In genomic region chr1:160800142-160800541, GRCh38 we compare ENCODE assay signal across 15 cellular contexts. TPM values are rescaled to one million over a fixed set of nuclear protein-coding genes. Genes with fewer than 3 reads are reported as not detected.
DNase-seq lines count a peak whose midpoint lies in the region; ATAC-seq and TF ChIP-seq lines count a peak whose summit lies in the region.
"Had no signal": no experiment of that assay in that cellular context is flagged by ENCODE, and none has a peak within 500 bp of the region (broad histone marks: within the 10 kb centered on the region; RNA-seq: fewer than 3 reads in every experiment).

No MANE protein-coding gene starts in this region.

- peak overlapping the region; percentile 86 for H3K4me3 Mint-ChIP-seq in activated T-cell treated with anti-CD3 and anti-CD28 coated beads, Interleukin-2, amount 50 U/mL, for 4 hours
- H3K4me3 Mint-ChIP-seq in activated naive CD8-positive, alpha-beta T cell treated with anti-CD3 and anti-CD28 coated beads, Interleukin-2, amount 10 ng/mL, durations not matched to agents 7 days and 5 days: peak overlapping the region; percentile 92
- peak overlapping the region; percentile 84 to 88 for H3K4me3 Mint-ChIP-seq in stimulated activated naive B cell treated with anti-CD40 and anti-IgM and Interleukin-4, amounts not matched to agents 10 μg/mL and 1 μg/mL and 100 μg/mL, for 72 hours

- H3K27ac ChIP-seq in OCI-LY7 (ENCODE audit: low read depth, low read length, poor library complexity, severe bottlenecking) (peak overlapping the region; percentile 82), Peyer's patch (peak overlapping the region in 1 of 4 donors; percentile 85)
- H3K27ac ChIP-seq: colonic mucosa, gastrocnemius medialis, pancreas had no signal

- peak in 1 of 2 donors; percentile 8 for ATAC-seq in activated T-cell treated with anti-CD3 and anti-CD28 coated beads, Interleukin-2, amount 50 U/mL, for 4 hours
- ATAC-seq in activated naive CD8-positive, alpha-beta T cell treated with anti-CD3 and anti-CD28 coated beads, Interleukin-2, amount 10 ng/mL, durations not matched to agents 7 days and 5 days (ENCODE audit: low read depth): no peak
- no peak for ATAC-seq in stimulated activated naive B cell treated with anti-CD40 and anti-IgM and Interleukin-4, amounts not matched to agents 10 μg/mL and 1 μg/mL and 100 μg/mL, for 72 hours (replicated peaks)
- ATAC-seq: gastrocnemius medialis, HCT116, left lobe of liver, pancreas had no signal

- intact Hi-C loops in OCI-LY7 (cut with micrococcal nuclease; ENCODE audit: unreplicated experiment) (no loop called here), posterior cingulate gyrus (cut with DNase I) (no loop called here)

- H3K4me1 ChIP-seq in OCI-LY7 (ENCODE audit: insufficient read depth, low read length, poor library complexity, severe bottlenecking) (peaks cover 55% of the 10 kb centered on the region), Peyer's patch (peaks cover 0 to 11% (median 3%) of the 10 kb centered on the region in 4 donors)
- H3K4me1 ChIP-seq: colonic mucosa, gastrocnemius medialis, pancreas had no signal

- H3K79me2 ChIP-seq in OCI-LY7 (ENCODE audit: insufficient read depth, low read depth, low read length): peaks cover 61% of the 10 kb centered on the region

- no peak for DNase-seq in activated T-cell treated with anti-CD3 and anti-CD28 coated beads, Interleukin-2, amount 50 U/mL, for 4 hours
- DNase-seq in activated T-cell treated with anti-CD3 and anti-CD28 coated beads, Interleukin-2, amount 50 U/mL, for 1 hour: no peak
- DNase-seq in OCI-LY7 (ENCODE audit: low spot score) (no peak), Peyer's patch (no peak), posterior cingulate gyrus (no peak), Kasumi-1 (lab: John Stamatoyannopoulos, UW) (no peak)
- no peak for DNase-seq in activated naive CD8-positive, alpha-beta T cell treated with anti-CD3 and anti-CD28 coated beads, Interleukin-2, amount 10 ng/mL, durations not matched to agents 7 days and 5 days
- DNase-seq in stimulated activated naive B cell treated with anti-CD40 and anti-IgM and Interleukin-4, amounts not matched to agents 10 μg/mL and 1 μg/mL and 100 μg/mL, for 72 hours: no peak
- DNase-seq: ACHN, colonic mucosa, gastrocnemius medialis, pancreas had no signal

- H3K9me2 ChIP-seq in OCI-LY7 (ENCODE audit: insufficient read depth, low read length): no peaks in the 10 kb centered on the region

- peaks cover 83% of the 10 kb centered on the region for H3K4me1 Mint-ChIP-seq in activated T-cell treated with anti-CD3 and anti-CD28 coated beads, Interleukin-2, amount 50 U/mL, for 4 hours (ENCODE audit: low read depth)
- peaks cover 70% of the 10 kb centered on the region for H3K4me1 Mint-ChIP-seq in activated naive CD8-positive, alpha-beta T cell treated with anti-CD3 and anti-CD28 coated beads, Interleukin-2, amount 10 ng/mL, durations not matched to agents 7 days and 5 days
- H3K4me1 Mint-ChIP-seq in stimulated activated naive B cell treated with anti-CD40 and anti-IgM and Interleukin-4, amounts not matched to agents 10 μg/mL and 1 μg/mL and 100 μg/mL, for 72 hours: peaks cover 65 to 91% of the 10 kb centered on the region in 2 donors

- CTCF ChIA-PET in OCI-LY7 (lab: Charles Lee; ENCODE audit: unreplicated experiment): no interaction called here

- H3K4me2 ChIP-seq in OCI-LY7 (ENCODE audit: low read length): peak overlapping the region; percentile 88

- H3K9me3 ChIP-seq in OCI-LY7 (ENCODE audit: low read length): peaks cover 15% of the 10 kb centered on the region; the same call in 1 of the 2 replicates
- H3K9me3 ChIP-seq in Peyer's patch: no peaks in the 10 kb centered on the region
- H3K9me3 ChIP-seq: colonic mucosa, gastrocnemius medialis, pancreas had no signal

- no peak for TF ChIP-seq POLR2A in Peyer's patch (IDR thresholded peaks at IDR 0.05)

- H2AFZ ChIP-seq in OCI-LY7 (ENCODE audit: low read length): no peak overlapping the region

- no peaks in the 10 kb centered on the region for H4K20me1 ChIP-seq in OCI-LY7 (ENCODE audit: insufficient read depth, low read length)

- POLR2A ChIA-PET in OCI-LY7 (lab: Charles Lee): interaction anchor here (2.0 to 4.5 kb wide), 2 partner anchors 18 to 89 kb away, joined by 7 to 18 read pairs; partner anchors contain the start of gene CD48
- POLR2A ChIA-PET in activated naive CD8-positive, alpha-beta T cell treated with anti-CD3 and anti-CD28 coated beads, Interleukin-2, amount 10 ng/mL, durations not matched to agents 7 days and 5 days (lab: Charles Lee): interaction anchor here (0.7 to 5.1 kb wide), 2 partner anchors 24 to 92 kb away, joined by 3 to 25 read pairs; no protein-coding TSS in a partner anchor

- no peaks in the 10 kb centered on the region for H3K27me3 ChIP-seq in Peyer's patch
- H3K27me3 ChIP-seq: colonic mucosa, gastrocnemius medialis, pancreas had no signal

- peaks cover 38% of the 10 kb centered on the region for H3K36me3 ChIP-seq in OCI-LY7 (ENCODE audit: insufficient read depth, low read length)
- no peaks in the 10 kb centered on the region for H3K36me3 ChIP-seq in Peyer's patch
- H3K36me3 ChIP-seq: colonic mucosa, gastrocnemius medialis, pancreas had no signal

- BruUV-seq in OCI-LY7 (replicated peaks; lab: Mats Ljungman, UMichigan): no TSS peak

- no peaks in the 10 kb centered on the region for H3K27me3 Mint-ChIP-seq in activated T-cell treated with anti-CD3 and anti-CD28 coated beads, Interleukin-2, amount 50 U/mL, for 4 hours (ENCODE audit: low read depth)
- no peaks in the 10 kb centered on the region for H3K27me3 Mint-ChIP-seq in activated naive CD8-positive, alpha-beta T cell treated with anti-CD3 and anti-CD28 coated beads, Interleukin-2, amount 10 ng/mL, durations not matched to agents 7 days and 5 days
- H3K27me3 Mint-ChIP-seq in stimulated activated naive B cell treated with anti-CD40 and anti-IgM and Interleukin-4, amounts not matched to agents 10 μg/mL and 1 μg/mL and 100 μg/mL, for 72 hours: no peaks in the 10 kb centered on the region

- H3K4me3 ChIP-seq in OCI-LY7 (ENCODE audit: low read depth, low read length, poor library complexity, severe bottlenecking) (peak overlapping the region; percentile 76), Peyer's patch (peak overlapping the region in 1 of 4 donors; percentile 28)
- H3K4me3 ChIP-seq: colonic mucosa, gastrocnemius medialis, pancreas had no signal

- H3K27ac Mint-ChIP-seq in activated naive CD8-positive, alpha-beta T cell treated with anti-CD3 and anti-CD28 coated beads, Interleukin-2, amount 10 ng/mL, durations not matched to agents 7 days and 5 days: peak overlapping the region; percentile 97
- H3K27ac Mint-ChIP-seq in stimulated activated naive B cell treated with anti-CD40 and anti-IgM and Interleukin-4, amounts not matched to agents 10 μg/mL and 1 μg/mL and 100 μg/mL, for 72 hours: peak overlapping the region; percentile 97

- TF ChIP-seq CTCF in OCI-LY7 (conservative IDR thresholded peaks at IDR 0.05; ENCODE audit: low read length) (no peak), Peyer's patch (IDR thresholded peaks at IDR 0.05) (no peak)

- H3K36me3 Mint-ChIP-seq in activated T-cell treated with anti-CD3 and anti-CD28 coated beads, Interleukin-2, amount 50 U/mL, for 4 hours (ENCODE audit: insufficient read depth): peaks cover 32% of the 10 kb centered on the region
- peaks cover 36% of the 10 kb centered on the region for H3K36me3 Mint-ChIP-seq in activated naive CD8-positive, alpha-beta T cell treated with anti-CD3 and anti-CD28 coated beads, Interleukin-2, amount 10 ng/mL, durations not matched to agents 7 days and 5 days
- peaks cover 50 to 75% of the 10 kb centered on the region in 2 donors for H3K36me3 Mint-ChIP-seq in stimulated activated naive B cell treated with anti-CD40 and anti-IgM and Interleukin-4, amounts not matched to agents 10 μg/mL and 1 μg/mL and 100 μg/mL, for 72 hours

- H3K9me3 Mint-ChIP-seq in activated T-cell treated with anti-CD3 and anti-CD28 coated beads, Interleukin-2, amount 50 U/mL, for 4 hours: no peaks in the 10 kb centered on the region
- H3K9me3 Mint-ChIP-seq in activated naive CD8-positive, alpha-beta T cell treated with anti-CD3 and anti-CD28 coated beads, Interleukin-2, amount 10 ng/mL, durations not matched to agents 7 days and 5 days: peaks cover 11% of the 10 kb centered on the region
- H3K9me3 Mint-ChIP-seq in stimulated activated naive B cell treated with anti-CD40 and anti-IgM and Interleukin-4, amounts not matched to agents 10 μg/mL and 1 μg/mL and 100 μg/mL, for 72 hours: peaks cover 0 to 2% of the 10 kb centered on the region in 2 donors

RNA-seq across cellular contexts. Expression of gene LY9, which starts 4.2 kb away (rescaled TPM):
- 10 to 100 TPM in 2 of 3 donors, 1 to 10 TPM in 1; 8.9 to 21.4 (median 16.5) TPM for total RNA-seq in activated T-cell treated with anti-CD3 and anti-CD28 coated beads, Interleukin-2, amount 50 U/mL, for 4 hours
- total RNA-seq in OCI-LY7 (2014; rRNA removed; shearing (Covaris generic)): 23.7 and 28.4 TPM in 2 replicates
- total RNA-seq in OCI-LY7 (2022) (40.2 and 42.8 TPM in 2 replicates), Peyer's patch (10 to 100 TPM in 1 of 4 donors, 1 to 10 TPM in 3; 1.6 to 39.6 (median 3.6) TPM)
- 10 to 100 TPM; 70.9 to 73.6 TPM for total RNA-seq in activated naive CD8-positive, alpha-beta T cell treated with anti-CD3 and anti-CD28 coated beads, Interleukin-2, amount 10 ng/mL, durations not matched to agents 7 days and 5 days
- total RNA-seq: epithelial cell of proximal tubule, gastrocnemius medialis had no signal
